8 cellular contexts compared by ENCODE assay signal in the genomic region with DNA sequence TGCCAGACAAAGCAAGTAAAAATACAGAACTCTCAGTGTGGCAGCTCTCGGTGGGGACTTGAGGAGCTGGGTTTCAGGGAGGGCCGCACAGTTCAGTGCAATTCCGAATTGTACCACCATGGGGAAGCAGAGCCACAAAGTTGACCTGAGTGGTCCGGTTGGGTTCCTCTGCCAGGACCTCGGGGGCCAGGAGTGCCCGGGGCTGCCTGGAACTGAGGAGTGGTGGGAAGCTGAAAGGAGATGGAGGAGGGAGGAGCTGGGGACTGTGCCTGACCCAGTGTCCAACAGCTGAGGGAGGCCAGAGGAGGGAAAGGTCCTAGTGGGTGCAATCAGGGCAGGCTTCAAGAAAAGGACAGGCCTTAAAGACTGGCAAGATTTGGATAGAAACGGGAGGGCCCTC. TPM values are rescaled to one million over a fixed set of nuclear protein-coding genes. Genes with fewer than 3 reads are reported as not detected.
A peak's percentile ranks its signal among the peaks of the same experiment; 100 is the strongest.
DNase-seq lines count a peak whose midpoint lies in the region; ATAC-seq and TF ChIP-seq lines count a peak whose summit lies in the region.

No MANE protein-coding gene starts in this region.

- ATAC-seq in Right ventricle myocardium inferior (peak; percentile 87), left cardiac atrium (peak; percentile 91 to 93), HG02571 (IDR thresholded peaks at IDR 0.05; ENCODE audit: unreplicated experiment) (no peak)

- no peak overlapping the region for H2AFZ ChIP-seq in OCI-LY1 (ENCODE audit: low read length)

- intact Hi-C loops in Right ventricle myocardium inferior (cut with DNase I) (loop anchor here (1.0 to 5.0 kb wide), 2 partner anchors 61 to 160 kb away; no protein-coding TSS in a partner anchor), cardiac septum (cut with DNase I) (loop anchor here (5.0 kb wide), 1 partner anchor 165 kb away; no protein-coding TSS in a partner anchor), left cardiac atrium (cut with DNase I) (loop anchor here in 1 of 2 donors (5.0 kb wide), 1 partner anchor 155 kb away; no protein-coding TSS in a partner anchor)

- H3K4me2 ChIP-seq in OCI-LY1 (ENCODE audit: low read length), result no peak overlapping the region

- H3K27me3 ChIP-seq in OCI-LY1 (ENCODE audit: insufficient read depth, low read length) (peaks cover 8% of the 10 kb centered on the region; the same call in 1 of the 2 replicates), adipocyte (replicated peaks; ENCODE audit: control insufficient read depth, insufficient read depth, low read length) (peaks cover 30% of the 10 kb centered on the region)

- H3F3A ChIP-seq in OCI-LY1 (ENCODE audit: insufficient read depth, low read length), result no peaks in the 10 kb centered on the region

- H3K36me3 Mint-ChIP-seq in progenitor cell of endocrine pancreas (ENCODE audit: insufficient read depth), result no peaks in the 10 kb centered on the region

- H3K79me2 ChIP-seq in OCI-LY1 (ENCODE audit: insufficient read depth, low read length), result no peaks in the 10 kb centered on the region

- peaks cover 6% of the 10 kb centered on the region for H3K9me3 Mint-ChIP-seq in progenitor cell of endocrine pancreas (ENCODE audit: low read depth)

- no peaks in the 10 kb centered on the region for H3K4me1 ChIP-seq in OCI-LY1 (ENCODE audit: insufficient read depth, low read length, severe bottlenecking)
- H3K4me1 ChIP-seq in adipocyte (ENCODE audit: control insufficient read depth, insufficient read depth, low read length), result no peaks in the 10 kb centered on the region

- H3K4me1 Mint-ChIP-seq in progenitor cell of endocrine pancreas (ENCODE audit: low read depth), result peaks cover 2% of the 10 kb centered on the region

- TF ChIP-seq CTCF in OCI-LY1 (IDR thresholded peaks at IDR 0.05; ENCODE audit: low read length), result peak; percentile 95
- TF ChIP-seq CTCF in progenitor cell of endocrine pancreas (IDR thresholded peaks at IDR 0.05; ENCODE audit: unreplicated experiment), result peak; percentile 84

- H3K4me3 ChIP-seq in OCI-LY1 (ENCODE audit: low read depth, low read length, poor library complexity, severe bottlenecking), result no peak overlapping the region
- H3K4me3 ChIP-seq in adipocyte (ENCODE audit: low read length), result no peak overlapping the region

- H3K27ac Mint-ChIP-seq in progenitor cell of endocrine pancreas, result no peak overlapping the region

- no peak overlapping the region for H3K4me3 Mint-ChIP-seq in progenitor cell of endocrine pancreas (ENCODE audit: low read depth)

- H3K27ac ChIP-seq in OCI-LY1 (ENCODE audit: low read depth, low read length, poor library complexity, severe bottlenecking), result no peak overlapping the region

- no peaks in the 10 kb centered on the region for H3K9me2 ChIP-seq in OCI-LY1 (ENCODE audit: low read depth, low read length)

- peaks cover 15% of the 10 kb centered on the region for H3K27me3 Mint-ChIP-seq in progenitor cell of endocrine pancreas

- no peaks in the 10 kb centered on the region for H4K20me1 ChIP-seq in OCI-LY1 (ENCODE audit: insufficient read depth, low read length)

- H3K9ac ChIP-seq in OCI-LY1 (ENCODE audit: low read length) (no peak overlapping the region), adipocyte (ENCODE audit: low read length) (no peak overlapping the region)

- no peak for DNase-seq in Right ventricle myocardium inferior (ENCODE audit: missing footprints)
- no peak for DNase-seq in cardiac septum (ENCODE audit: low spot score)
- DNase-seq in HuH-7 (ENCODE audit: low spot score), result peak; percentile 80
- DNase-seq in adipocyte (ENCODE audit: low read depth), result peak; percentile 78
- DNase-seq in left cardiac atrium, result peak; percentile 63
- DNase-seq in progenitor cell of endocrine pancreas (ENCODE audit: low spot score, unreplicated experiment), result peak; percentile 57

- H3K9me3 ChIP-seq in OCI-LY1 (ENCODE audit: low read length), result no peaks in the 10 kb centered on the region
- H3K9me3 ChIP-seq in adipocyte (ENCODE audit: control insufficient read depth, low read length), result peaks cover 12% of the 10 kb centered on the region

- H3K36me3 ChIP-seq in OCI-LY1 (ENCODE audit: insufficient read depth, low read length) (no peaks in the 10 kb centered on the region), adipocyte (ENCODE audit: control insufficient read depth, insufficient read depth, low read length, severe bottlenecking) (no peaks in the 10 kb centered on the region)

RNA-seq across cellular contexts. Expression of gene TRH, which starts 32.2 kb away (rescaled TPM):
- total RNA-seq in Right ventricle myocardium inferior, result not detected
- not detected for total RNA-seq in cardiac septum
- total RNA-seq in left cardiac atrium, result not detected
- total RNA-seq in progenitor cell of endocrine pancreas, result 0.24 and 0.36 TPM in 2 replicates

RNA-seq across cellular contexts. Expression of gene TMCC1, which starts 48.8 kb away (rescaled TPM):
- total RNA-seq in Right ventricle myocardium inferior (29.1 TPM), cardiac septum (35.2 TPM), left cardiac atrium (10 to 100 TPM; 30.0 to 34.2 TPM), progenitor cell of endocrine pancreas (52.5 and 54.0 TPM in 2 replicates)

Comparison
In these comparisons a context has a peak if more than half of its experiments do, and no peak if none do; other contexts are left out.
1. DNase-seq: peak in HuH-7 (single experiment), adipocyte (single experiment), left cardiac atrium (single experiment) and progenitor cell of endocrine pancreas (single experiment); none in Right ventricle myocardium inferior (single experiment) and cardiac septum (single experiment).